In genomic region chr3:106540743-106541142, GRCh38 we compare ENCODE assay signal across 23 cellular contexts.
"Had no signal": no experiment of that assay in that cellular context is flagged by ENCODE, and none has a peak within 500 bp of the region (broad histone marks: within the 10 kb centered on the region; RNA-seq: fewer than 3 reads in every experiment).

No MANE protein-coding gene starts in this region.

- H3K27ac Mint-ChIP-seq: activated CD4-positive, alpha-beta T cell treated with anti-CD3 and anti-CD28 coated beads, Interleukin-2, amount 10 ng/mL, durations not matched to agents 7 days and 5 days; activated CD8-positive, alpha-beta T cell treated with anti-CD3 and anti-CD28 coated beads, Interleukin-2, amount 10 ng/mL, durations not matched to agents 7 days and 5 days; activated naive CD8-positive, alpha-beta T cell treated with anti-CD3 and anti-CD28 coated beads, Interleukin-2, amount 10 ng/mL, durations not matched to agents 7 days and 5 days; activated T-cell treated with anti-CD3 and anti-CD28 coated beads, Interleukin-2, amount 50 U/mL, for 24 hours; activated T-helper 2 cell treated with anti-CD3 and anti-CD28 coated beads, Interferon-gamma antibody, Interleukin-2, Interleukin-4, amounts not matched to agents 10 μg/mL and 5 μg/mL and 100 μg/mL, durations not matched to agents 14 hours and 24 hours and 36 hours; immature natural killer cell; memory B cell; naive thymus-derived CD4-positive, alpha-beta T cell; T-cell; type B pancreatic cell had no signal

- ATAC-seq: activated CD8-positive, alpha-beta T cell treated with anti-CD3 and anti-CD28 coated beads, Interleukin-2, amount 10 ng/mL, durations not matched to agents 7 days and 5 days; body of pancreas; esophagus mucosa; gastrocnemius medialis; naive thymus-derived CD4-positive, alpha-beta T cell; psoas muscle; right lobe of liver; T-cell had no signal

- H3K9me3 ChIP-seq: body of pancreas, gastrocnemius medialis, ovary, right lobe of liver, testis had no signal

- H3K4me1 Mint-ChIP-seq: activated CD4-positive, alpha-beta T cell treated with anti-CD3 and anti-CD28 coated beads, Interleukin-2, amount 10 ng/mL, durations not matched to agents 7 days and 5 days; activated naive CD8-positive, alpha-beta T cell treated with anti-CD3 and anti-CD28 coated beads, Interleukin-2, amount 10 ng/mL, durations not matched to agents 7 days and 5 days; immature natural killer cell; memory B cell; naive thymus-derived CD4-positive, alpha-beta T cell; T-cell had no signal

- H3K27me3 Mint-ChIP-seq: activated CD4-positive, alpha-beta T cell treated with anti-CD3 and anti-CD28 coated beads, Interleukin-2, amount 10 ng/mL, durations not matched to agents 7 days and 5 days; activated naive CD8-positive, alpha-beta T cell treated with anti-CD3 and anti-CD28 coated beads, Interleukin-2, amount 10 ng/mL, durations not matched to agents 7 days and 5 days; activated T-cell treated with anti-CD3 and anti-CD28 coated beads, Interleukin-2, amount 50 U/mL, for 24 hours; memory B cell; T-cell; type B pancreatic cell had no signal

- H3K4me1 ChIP-seq: body of pancreas, gastrocnemius medialis, psoas muscle, right lobe of liver, stomach, testis had no signal

- H3K27ac ChIP-seq: body of pancreas, gastrocnemius medialis, ovary, psoas muscle, right lobe of liver, stomach, testis had no signal

- H3K4me3 ChIP-seq: body of pancreas, gastrocnemius medialis, ovary, psoas muscle, right lobe of liver, smooth muscle cell, stomach, testis had no signal

- H3K4me3 Mint-ChIP-seq: activated CD4-positive, alpha-beta T cell treated with anti-CD3 and anti-CD28 coated beads, Interleukin-2, amount 10 ng/mL, durations not matched to agents 7 days and 5 days; activated CD8-positive, alpha-beta T cell treated with anti-CD3 and anti-CD28 coated beads, Interleukin-2, amount 10 ng/mL, durations not matched to agents 7 days and 5 days; activated naive CD8-positive, alpha-beta T cell treated with anti-CD3 and anti-CD28 coated beads, Interleukin-2, amount 10 ng/mL, durations not matched to agents 7 days and 5 days; activated T-cell treated with anti-CD3 and anti-CD28 coated beads, Interleukin-2, amount 50 U/mL, for 24 hours; immature natural killer cell; memory B cell; naive thymus-derived CD4-positive, alpha-beta T cell; T-cell; type B pancreatic cell had no signal

- H3K4me2 ChIP-seq: smooth muscle cell had no signal

- H3K36me3 ChIP-seq: gastrocnemius medialis, ovary, right lobe of liver, stomach had no signal

- H3K27me3 ChIP-seq: body of pancreas, gastrocnemius medialis, ovary, right lobe of liver, stomach, testis had no signal

- H3K36me3 Mint-ChIP-seq: activated naive CD8-positive, alpha-beta T cell treated with anti-CD3 and anti-CD28 coated beads, Interleukin-2, amount 10 ng/mL, durations not matched to agents 7 days and 5 days; memory B cell; T-cell had no signal

- DNase-seq: activated CD4-positive, alpha-beta T cell treated with anti-CD3 and anti-CD28 coated beads, Interleukin-2, amount 10 ng/mL, durations not matched to agents 7 days and 5 days; activated CD8-positive, alpha-beta T cell treated with anti-CD3 and anti-CD28 coated beads, Interleukin-2, amount 10 ng/mL, durations not matched to agents 7 days and 5 days; activated naive CD4-positive, alpha-beta T cell treated with Interleukin-2 at 50 U/mL for 16 hours; activated naive CD8-positive, alpha-beta T cell treated with anti-CD3 and anti-CD28 coated beads, Interleukin-2, amount 10 ng/mL, durations not matched to agents 7 days and 5 days; activated T-cell treated with anti-CD3 and anti-CD28 coated beads, Interleukin-2, amount 50 U/mL, for 24 hours; amygdala; body of pancreas; gastrocnemius medialis; head of caudate nucleus; immature natural killer cell; naive thymus-derived CD4-positive, alpha-beta T cell; ovary; psoas muscle; right lobe of liver; stimulated activated CD4-positive, alpha-beta T cell treated with anti-CD3 and anti-CD28 coated beads, Interleukin-4, amount 100 ng/mL, for 1 hour; stomach; T-cell; testis had no signal
